In genomic region chr4:95505801-95506200, GRCh38 we compare ENCODE assay signal across 15 cellular contexts. TPM values are rescaled to one million over a fixed set of nuclear protein-coding genes. Genes with fewer than 3 reads are reported as not detected.
A peak's percentile ranks its signal among the peaks of the same experiment; 100 is the strongest.
DNase-seq lines count a peak whose midpoint lies in the region; ATAC-seq and TF ChIP-seq lines count a peak whose summit lies in the region.
"Had no signal": no experiment of that assay in that cellular context is flagged by ENCODE, and none has a peak within 500 bp of the region (broad histone marks: within the 10 kb centered on the region; RNA-seq: fewer than 3 reads in every experiment).

No MANE protein-coding gene starts in this region.

- ATAC-seq in heart left ventricle (no peak), HG02884 (IDR thresholded peaks at IDR 0.05; ENCODE audit: unreplicated experiment) (no peak)
- ATAC-seq in effector memory CD8-positive, alpha-beta T cell (replicated peaks) = no peak

- H3K4me3 ChIP-seq in right atrium auricular region (no peak overlapping the region), heart left ventricle (no peak overlapping the region), lower leg skin (ENCODE audit: low read depth, poor library complexity, severe bottlenecking) (no peak overlapping the region)
- H3K4me3 ChIP-seq: HAP-1 had no signal

- no peaks in the 10 kb centered on the region for H3K9me3 Mint-ChIP-seq in nephron
- H3K9me3 Mint-ChIP-seq in effector memory CD8-positive, alpha-beta T cell = peaks cover 2 to 18% of the 10 kb centered on the region in 2 donors
- H3K9me3 Mint-ChIP-seq: IgD-negative memory B cell had no signal

- H3K36me3 Mint-ChIP-seq in nephron (ENCODE audit: low read depth) = peaks cover 10% of the 10 kb centered on the region
- H3K36me3 Mint-ChIP-seq in effector memory CD8-positive, alpha-beta T cell (ENCODE audit: insufficient read depth) = peaks cover 2% of the 10 kb centered on the region
- H3K36me3 Mint-ChIP-seq: CD14-positive monocyte, IgD-negative memory B cell had no signal

- no peaks in the 10 kb centered on the region for H3K27me3 Mint-ChIP-seq in nephron (ENCODE audit: low read depth)
- H3K27me3 Mint-ChIP-seq in effector memory CD8-positive, alpha-beta T cell = no peaks in the 10 kb centered on the region
- H3K27me3 Mint-ChIP-seq: IgD-negative memory B cell had no signal

- no peaks in the 10 kb centered on the region for H3K36me3 ChIP-seq in right atrium auricular region
- H3K36me3 ChIP-seq in heart left ventricle = no peaks in the 10 kb centered on the region
- H3K36me3 ChIP-seq: HAP-1 had no signal

- H3K27me3 ChIP-seq in right atrium auricular region (no peaks in the 10 kb centered on the region), heart left ventricle (no peaks in the 10 kb centered on the region)

- H3K9me3 ChIP-seq in right atrium auricular region (no peaks in the 10 kb centered on the region), heart left ventricle (no peaks in the 10 kb centered on the region)
- H3K9me3 ChIP-seq: Caco-2, HAP-1 had no signal

- intact Hi-C loops in heart left ventricle (cut with DNase I) (no loop called here), lower leg skin (cut with DNase I; ENCODE audit: low total_unique reads) (no loop called here)

- no peak for TF ChIP-seq CTCF in right atrium auricular region (IDR thresholded peaks at IDR 0.05)
- no peak for TF ChIP-seq CTCF in heart left ventricle (IDR thresholded peaks at IDR 0.05)
- TF ChIP-seq CTCF in nephron (IDR thresholded peaks at IDR 0.05; ENCODE audit: unreplicated experiment in 3 of 3) = no peak
- TF ChIP-seq CTCF in lower leg skin (IDR thresholded peaks at IDR 0.05) = no peak

- no peak overlapping the region for H3K4me3 Mint-ChIP-seq in nephron
- no peak overlapping the region for H3K4me3 Mint-ChIP-seq in effector memory CD8-positive, alpha-beta T cell
- H3K4me3 Mint-ChIP-seq: CD14-positive monocyte, IgD-negative memory B cell had no signal

- DNase-seq in right atrium auricular region (ENCODE audit: low spot score) (no peak), heart left ventricle (no peak), caudate nucleus (lab: John Stamatoyannopoulos, UW) (no peak), GM19240 (ENCODE audit: insufficient read length, low spot score) (no peak), lower leg skin (ENCODE audit: low spot score in 2 of 2) (no peak)
- no peak for DNase-seq in effector memory CD8-positive, alpha-beta T cell
- DNase-seq: Caco-2, NCI-H1436, NCI-H2029 treated with DMSO at 0.1 percent for 48 hours, NCI-H510A treated with DMSO at 0.1 percent for 48 hours had no signal

- peak overlapping the region; percentile 13 to 87 (median 52) for H3K27ac Mint-ChIP-seq in nephron
- H3K27ac Mint-ChIP-seq in effector memory CD8-positive, alpha-beta T cell = no peak overlapping the region
- H3K27ac Mint-ChIP-seq: CD14-positive monocyte, IgD-negative memory B cell had no signal

- H3K4me1 ChIP-seq in right atrium auricular region (no peaks in the 10 kb centered on the region), heart left ventricle (peaks cover 0 to 7% (median 0%) of the 10 kb centered on the region in 12 donors)
- H3K4me1 ChIP-seq: HAP-1 had no signal

- H3K4me1 Mint-ChIP-seq in nephron = peaks cover 13% of the 10 kb centered on the region
- no peaks in the 10 kb centered on the region for H3K4me1 Mint-ChIP-seq in effector memory CD8-positive, alpha-beta T cell (ENCODE audit: low read depth in 2 of 2)
- H3K4me1 Mint-ChIP-seq: CD14-positive monocyte, IgD-negative memory B cell had no signal

- TF ChIP-seq POLR2A in heart left ventricle (IDR thresholded peaks at IDR 0.05) (no peak), lower leg skin (IDR thresholded peaks at IDR 0.05) (no peak)

- peak overlapping the region; percentile 26 to 42 for H3K27ac ChIP-seq in right atrium auricular region
- peak overlapping the region in 5 of 12 donors; percentile 3 to 51 (median 22) for H3K27ac ChIP-seq in heart left ventricle
- peak overlapping the region; percentile 46 for H3K27ac ChIP-seq in caudate nucleus (ENCODE audit: low read depth, low read length)

RNA-seq across cellular contexts. Expression of gene UNC5C, which starts 43.0 kb away (rescaled TPM):
- total RNA-seq in right atrium auricular region (1 to 10 TPM; 3.8 to 4.6 TPM), heart left ventricle (1 to 10 TPM; 1.3 to 2.8 (median 1.8) TPM), lower leg skin (1 to 10 TPM in 2 of 4 donors, under 1 TPM in 2; 0.34 to 1.8 (median 1.2) TPM)
- under 1 TPM; 0.23 to 0.69 TPM for polyA plus RNA-seq in heart left ventricle
- total RNA-seq: Caco-2 had no signal
- polyA plus RNA-seq: CD14-positive monocyte, IgD-negative memory B cell had no signal

Comparison
In these comparisons a context has a peak if more than half of its experiments do, and no peak if none do; other contexts are left out.
1. H3K27ac Mint-ChIP-seq: peak in nephron (3 of 3); none in effector memory CD8-positive, alpha-beta T cell (0 of 2).